29 cellular contexts compared by ENCODE assay signal in the genomic region with DNA sequence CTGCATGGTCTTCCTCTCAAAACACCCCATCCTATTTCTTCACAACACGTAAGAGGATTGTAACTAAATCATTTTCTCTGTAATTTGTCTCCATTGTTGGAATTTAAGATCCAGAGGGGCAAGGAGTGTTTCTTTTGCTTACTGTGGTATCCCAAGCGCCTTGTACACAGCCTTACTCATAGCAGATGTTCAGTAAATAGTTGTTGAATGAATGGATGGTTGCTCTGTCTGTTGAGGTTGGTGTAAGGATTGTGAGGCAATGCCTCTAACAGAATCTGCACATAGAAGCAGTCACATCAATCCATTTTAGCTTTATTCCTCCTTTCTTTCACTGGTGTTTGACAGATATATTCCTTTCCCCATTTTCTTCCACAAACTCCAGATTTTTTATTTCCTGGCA.
"Had no signal": no experiment of that assay in that cellular context is flagged by ENCODE, and none has a peak within 500 bp of the region (broad histone marks: within the 10 kb centered on the region; RNA-seq: fewer than 3 reads in every experiment).

No MANE protein-coding gene starts in this region.

- H3K4me2 ChIP-seq: hepatocyte had no signal

- H3K27me3 Mint-ChIP-seq: brain; stimulated activated naive CD8-positive, alpha-beta T cell treated with anti-CD3 and anti-CD28 coated beads, Interleukin-15, Interleukin-2, amounts not matched to agents 100 ng/mL and 50 ng/mL, for 24 hours had no signal

- H3K27ac Mint-ChIP-seq: activated CD4-positive, alpha-beta T cell treated with anti-CD3 and anti-CD28 coated beads, Interleukin-2, amount 10 ng/mL, durations not matched to agents 7 days and 5 days; activated CD8-positive, alpha-beta T cell treated with anti-CD3 and anti-CD28 coated beads for 36 hours; activated naive CD4-positive, alpha-beta T cell treated with anti-CD3 and anti-CD28 coated beads, Interleukin-2, amount 50 U/mL, for 72 hours; activated T-helper 2 cell treated with anti-CD3 and anti-CD28 coated beads, Interferon-gamma antibody, Interleukin-2, Interleukin-4, amounts not matched to agents 10 μg/mL and 5 μg/mL and 100 μg/mL, durations not matched to agents 14 hours and 24 hours and 36 hours; brain; nephron; stimulated activated effector memory CD8-positive, alpha-beta T cell treated with anti-CD3 and anti-CD28 coated beads, Interleukin-12 subunit alpha, Interleukin-12 subunit beta, amount 100 ng/mL, for 72 hours; stimulated activated naive CD8-positive, alpha-beta T cell treated with anti-CD3 and anti-CD28 coated beads, Interleukin-15, Interleukin-2, amounts not matched to agents 100 ng/mL and 50 ng/mL, for 24 hours; T-helper 17 cell; WTC11 had no signal

- H3K9me3 ChIP-seq: colonic mucosa, right lobe of liver, thoracic aorta, uterus had no signal

- H3K9me3 Mint-ChIP-seq: activated CD8-positive, alpha-beta T cell treated with anti-CD3 and anti-CD28 coated beads for 36 hours; activated naive CD4-positive, alpha-beta T cell treated with anti-CD3 and anti-CD28 coated beads, Interleukin-2, amount 50 U/mL, for 72 hours; brain; nephron; stimulated activated effector memory CD8-positive, alpha-beta T cell treated with anti-CD3 and anti-CD28 coated beads, Interleukin-12 subunit alpha, Interleukin-12 subunit beta, amount 100 ng/mL, for 72 hours; stimulated activated naive CD8-positive, alpha-beta T cell treated with anti-CD3 and anti-CD28 coated beads, Interleukin-15, Interleukin-2, amounts not matched to agents 100 ng/mL and 50 ng/mL, for 24 hours; WTC11 had no signal

- H3K79me2 ChIP-seq: hepatocyte had no signal

- DNase-seq: activated CD4-positive, alpha-beta T cell treated with anti-CD3 and anti-CD28 coated beads for 1 hour; activated CD4-positive, alpha-beta T cell treated with anti-CD3 and anti-CD28 coated beads, Interleukin-2, amount 10 ng/mL, durations not matched to agents 7 days and 5 days; activated CD8-positive, alpha-beta T cell treated with anti-CD3 and anti-CD28 coated beads for 36 hours; activated T-cell treated with anti-CD3 and anti-CD28 coated beads, Interleukin-2, amount 50 U/mL, for 48 hours; cerebellar nuclear complex; colonic mucosa; effector CD8-positive, alpha-beta T cell; esophagus squamous epithelium; left cardiac atrium; left ventricle myocardium superior; right lobe of liver; stimulated activated CD4-positive, alpha-beta T cell treated with anti-CD3 and anti-CD28 coated beads, Interleukin-4, amount 100 ng/mL, for 24 hours; T-helper 17 cell; T1000; trophoblast cell; uterus had no signal

- H3K4me1 ChIP-seq: colonic mucosa, esophagus squamous epithelium, gastroesophageal sphincter, right lobe of liver, uterus had no signal

- H3K4me3 Mint-ChIP-seq: activated CD4-positive, alpha-beta T cell treated with anti-CD3 and anti-CD28 coated beads, Interleukin-2, amount 10 ng/mL, durations not matched to agents 7 days and 5 days; activated CD8-positive, alpha-beta T cell treated with anti-CD3 and anti-CD28 coated beads for 36 hours; brain; nephron; stimulated activated effector memory CD8-positive, alpha-beta T cell treated with anti-CD3 and anti-CD28 coated beads, Interleukin-12 subunit alpha, Interleukin-12 subunit beta, amount 100 ng/mL, for 72 hours; stimulated activated naive CD8-positive, alpha-beta T cell treated with anti-CD3 and anti-CD28 coated beads, Interleukin-15, Interleukin-2, amounts not matched to agents 100 ng/mL and 50 ng/mL, for 24 hours; T-helper 17 cell; WTC11 had no signal

- H3K4me1 Mint-ChIP-seq: activated CD4-positive, alpha-beta T cell treated with anti-CD3 and anti-CD28 coated beads, Interleukin-2, amount 10 ng/mL, durations not matched to agents 7 days and 5 days; T-helper 17 cell; WTC11 had no signal

- H3K36me3 ChIP-seq: cardiac muscle cell, colonic mucosa, esophagus squamous epithelium, gastroesophageal sphincter, right lobe of liver, thoracic aorta, uterus had no signal

- H3K36me3 Mint-ChIP-seq: activated naive CD4-positive, alpha-beta T cell treated with anti-CD3 and anti-CD28 coated beads, Interleukin-2, amount 50 U/mL, for 72 hours; brain; stimulated activated effector memory CD8-positive, alpha-beta T cell treated with anti-CD3 and anti-CD28 coated beads, Interleukin-12 subunit alpha, Interleukin-12 subunit beta, amount 100 ng/mL, for 72 hours; WTC11 had no signal

- H3K4me3 ChIP-seq: cardiac muscle cell, colonic mucosa, esophagus squamous epithelium, gastroesophageal sphincter, hepatocyte, right lobe of liver, skin epidermis, thoracic aorta, uterus had no signal

- ATAC-seq: activated CD8-positive, alpha-beta T cell treated with anti-CD3 and anti-CD28 coated beads for 36 hours; activated naive CD4-positive, alpha-beta T cell treated with anti-CD3 and anti-CD28 coated beads, Interleukin-2, amount 50 U/mL, for 72 hours; gastroesophageal sphincter; left cardiac atrium; left ventricle myocardium superior; T-helper 17 cell; WTC11 had no signal

- H2AFZ ChIP-seq: hepatocyte had no signal

- H3K27me3 ChIP-seq: cardiac muscle cell, colonic mucosa, esophagus squamous epithelium, gastroesophageal sphincter, hepatocyte, right lobe of liver, uterus had no signal

- H3K27ac ChIP-seq: cardiac muscle cell, colonic mucosa, epithelial cell of prostate, esophagus squamous epithelium, gastroesophageal sphincter, hepatocyte, right lobe of liver, skin epidermis, thoracic aorta, uterus had no signal
